8 cellular contexts compared by ENCODE assay signal in genomic region chr13:34028496-34029442, GRCh38.
"Had no signal": no experiment of that assay in that cellular context is flagged by ENCODE, and none has a peak within 500 bp of the region (broad histone marks: within the 10 kb centered on the region; RNA-seq: fewer than 3 reads in every experiment).

No MANE protein-coding gene starts in this region.

- ATAC-seq: GM23338, K562 had no signal

- H3K4me2 ChIP-seq: GM23338 had no signal

- DNase-seq: H9, HCEC 1CT, IMR-90, KG1 had no signal

- H3K4me3 ChIP-seq: GM23338, K562 had no signal

- FAIRE-seq: H1, H54, K562 had no signal
